ENCODE assay signal across 22 cellular contexts in genomic region chr9:31065691-31066090, GRCh38.
A peak's percentile ranks its signal among the peaks of the same experiment; 100 is the strongest.
DNase-seq lines count a peak whose midpoint lies in the region; ATAC-seq and TF ChIP-seq lines count a peak whose summit lies in the region.
"Had no signal": no experiment of that assay in that cellular context is flagged by ENCODE, and none has a peak within 500 bp of the region (broad histone marks: within the 10 kb centered on the region; RNA-seq: fewer than 3 reads in every experiment).

No MANE protein-coding gene starts in this region.

- H3K27me3 ChIP-seq in neuronal stem cell (ENCODE audit: control insufficient read depth in 3 of 3, insufficient read depth in 3 of 3, low read depth in 1 of 3, low read length in 3 of 3) (no peaks in the 10 kb centered on the region), upper lobe of right lung (no peaks in the 10 kb centered on the region)
- H3K27me3 ChIP-seq: BE2C, BLaER1 had no signal

- H3K27ac ChIP-seq in neuronal stem cell (replicated peaks; ENCODE audit: low read length) (no peak overlapping the region), upper lobe of right lung (no peak overlapping the region)
- H3K27ac ChIP-seq: BLaER1 had no signal

- H3K4me3 ChIP-seq in neuronal stem cell (ENCODE audit: low read length in 2 of 2) = no peak overlapping the region
- no peak overlapping the region for H3K4me3 ChIP-seq in upper lobe of right lung
- H3K4me3 ChIP-seq: BLaER1, GM12878 had no signal

- no CpG with 5 or more reads among the region's 3 CpGs for WGBS in neuronal stem cell (ENCODE audit: extremely low coverage in 2 of 2, insufficient read length in 2 of 2, insufficient replicate concordance in 1 of 2), 2 donors

- no peaks in the 10 kb centered on the region for H3K79me1 ChIP-seq in neuronal stem cell (ENCODE audit: low read depth, low read length)

- no peak overlapping the region for H3K23ac ChIP-seq in neuronal stem cell (ENCODE audit: low read depth, low read length, poor library complexity)

- H3K4me2 ChIP-seq in neuronal stem cell (ENCODE audit: insufficient read depth, low read length, poor library complexity, severe bottlenecking) = no peak overlapping the region
- H3K4me2 ChIP-seq: BLaER1 had no signal

- DNase-seq in head of caudate nucleus (peak in 37 of 42 donors; percentile 8 to 89 (median 47)), neuronal stem cell (ENCODE audit: low spot score) (no peak), upper lobe of right lung (no peak)
- DNase-seq: 8988T; ACHN; BE2C; C1 segment of cervical spinal cord; CD4-positive, alpha-beta memory T cell; CD4-positive, CD25-positive, alpha-beta regulatory T cell; CD8-positive, alpha-beta memory T cell; COR-L47; DMS 273 treated with DMSO at 0.1 percent for 48 hours; DMS153; DMS53; DMS79; DND-41; EL; GDM1 had no signal

- ATAC-seq in upper lobe of right lung = no peak
- ATAC-seq in HG03521 (IDR thresholded peaks at IDR 0.05; ENCODE audit: unreplicated experiment) = no peak
- ATAC-seq in HG03520 (IDR thresholded peaks at IDR 0.05; ENCODE audit: unreplicated experiment) = no peak
- ATAC-seq: GM12878 had no signal

- H4K8ac ChIP-seq in neuronal stem cell (ENCODE audit: low read depth, low read length) = peak overlapping the region; percentile 43

- TF ChIP-seq CTCF in upper lobe of right lung (IDR thresholded peaks at IDR 0.05) = no peak

- no peaks in the 10 kb centered on the region for H3K9me3 ChIP-seq in neuronal stem cell (replicated peaks in 1 of 2; ENCODE audit: control insufficient read depth in 2 of 2, insufficient read depth in 1 of 2, low read depth in 1 of 2, low read length in 2 of 2)
- no peaks in the 10 kb centered on the region for H3K9me3 ChIP-seq in upper lobe of right lung
- H3K9me3 ChIP-seq: BE2C, BLaER1 had no signal

- no peak overlapping the region for H4K91ac ChIP-seq in neuronal stem cell (ENCODE audit: low read depth, low read length, poor library complexity)

- no peaks in the 10 kb centered on the region for H3K4me1 ChIP-seq in neuronal stem cell (ENCODE audit: control insufficient read depth in 2 of 2, insufficient read depth in 1 of 2, low read depth in 1 of 2, low read length in 2 of 2)
- H3K4me1 ChIP-seq in upper lobe of right lung = no peaks in the 10 kb centered on the region
- H3K4me1 ChIP-seq: BE2C, BLaER1 had no signal

- H3K9ac ChIP-seq in neuronal stem cell (ENCODE audit: low read depth, low read length, poor library complexity) = no peak overlapping the region
- H3K9ac ChIP-seq: BLaER1 had no signal

- H2AK5ac ChIP-seq in neuronal stem cell (ENCODE audit: low read depth, low read length) = no peak overlapping the region

- H2BK15ac ChIP-seq in neuronal stem cell (ENCODE audit: low read length) = no peak overlapping the region

- no peak overlapping the region for H3K4ac ChIP-seq in neuronal stem cell (ENCODE audit: low read length)

- H3K36me3 ChIP-seq in neuronal stem cell (replicated peaks in 1 of 2; ENCODE audit: control insufficient read depth in 2 of 2, insufficient read depth in 2 of 2, low read length in 2 of 2) (no peaks in the 10 kb centered on the region), upper lobe of right lung (no peaks in the 10 kb centered on the region)
- H3K36me3 ChIP-seq: BE2C, BLaER1 had no signal

- H2BK12ac ChIP-seq in neuronal stem cell (ENCODE audit: low read length) = no peak overlapping the region

- H2AFZ ChIP-seq in neuronal stem cell (ENCODE audit: low read length) = peak overlapping the region; percentile 45

- no peak overlapping the region for H3K18ac ChIP-seq in neuronal stem cell (ENCODE audit: low read length)

- no peak overlapping the region for H2BK120ac ChIP-seq in neuronal stem cell (ENCODE audit: low read depth, low read length)

- H3K14ac ChIP-seq in neuronal stem cell (ENCODE audit: low read length) = no peak overlapping the region

- intact Hi-C loops in head of caudate nucleus (cut with DNase I) (no loop called here), upper lobe of right lung (cut with DNase I) (no loop called here)

- H2BK5ac ChIP-seq in neuronal stem cell (ENCODE audit: low read length) = no peak overlapping the region

Comparison
In these comparisons a context has a peak if more than half of its experiments do, and no peak if none do; other contexts are left out.
1. DNase-seq: peak in head of caudate nucleus (37 of 42); none in neuronal stem cell (single experiment) and upper lobe of right lung (single experiment).